ENCODE assay signal across 12 cellular contexts in the genomic region with DNA sequence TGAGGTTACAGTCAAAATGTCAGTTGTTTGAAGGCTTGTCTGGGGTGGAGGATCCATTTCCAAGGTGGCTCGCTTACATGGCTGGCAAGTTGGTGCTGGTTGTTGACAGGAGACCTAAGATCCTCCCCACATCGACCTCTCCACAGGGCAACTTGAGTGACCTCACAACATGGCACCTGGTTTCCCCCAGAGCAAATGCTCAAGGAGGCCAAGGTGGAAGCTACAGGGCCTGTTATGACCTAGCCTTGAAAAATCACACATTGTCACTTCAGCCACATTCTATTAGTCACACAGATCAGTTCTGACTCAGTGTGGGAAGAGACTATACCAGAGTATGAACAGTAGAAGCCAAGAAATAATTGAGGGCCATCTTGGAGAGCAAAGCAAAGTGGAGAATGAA. TPM values are rescaled to one million over a fixed set of nuclear protein-coding genes. Genes with fewer than 3 reads are reported as not detected.
DNase-seq lines count a peak whose midpoint lies in the region; ATAC-seq, FAIRE-seq and TF ChIP-seq lines count a peak whose summit lies in the region.
"Had no signal": no experiment of that assay in that cellular context is flagged by ENCODE, and none has a peak within 500 bp of the region (broad histone marks: within the 10 kb centered on the region; RNA-seq: fewer than 3 reads in every experiment).

No MANE protein-coding gene starts in this region.

- peaks cover 24% of the 10 kb centered on the region for H3K4me1 ChIP-seq in neural progenitor cell

- H3K4me1 Mint-ChIP-seq in effector memory CD8-positive, alpha-beta T cell (ENCODE audit: low read depth in 2 of 2), result peaks cover 60 to 65% of the 10 kb centered on the region in 2 donors
- H3K4me1 Mint-ChIP-seq in stimulated activated naive B cell treated with anti-CD40 and anti-IgM and Interleukin-4, amounts not matched to agents 10 μg/mL and 1 μg/mL and 100 μg/mL, for 72 hours, result peaks cover 33 to 78% of the 10 kb centered on the region in 2 donors
- H3K4me1 Mint-ChIP-seq in neural progenitor cell, result peaks cover 30% of the 10 kb centered on the region

- no peaks in the 10 kb centered on the region for H3K9me3 ChIP-seq in neural progenitor cell (ENCODE audit: low read depth)

- H3K27ac Mint-ChIP-seq in effector memory CD8-positive, alpha-beta T cell, result peak overlapping the region; percentile 99 to 100
- peak overlapping the region; percentile 76 for H3K27ac Mint-ChIP-seq in stimulated activated naive B cell treated with anti-CD40 and anti-IgM and Interleukin-4, amounts not matched to agents 10 μg/mL and 1 μg/mL and 100 μg/mL, for 72 hours
- no peak overlapping the region for H3K27ac Mint-ChIP-seq in neural progenitor cell

- H3K36me3 Mint-ChIP-seq in effector memory CD8-positive, alpha-beta T cell (ENCODE audit: insufficient read depth), result peaks cover 29% of the 10 kb centered on the region
- H3K36me3 Mint-ChIP-seq in stimulated activated naive B cell treated with anti-CD40 and anti-IgM and Interleukin-4, amounts not matched to agents 10 μg/mL and 1 μg/mL and 100 μg/mL, for 72 hours, result peaks cover 3 to 17% of the 10 kb centered on the region in 2 donors
- H3K36me3 Mint-ChIP-seq in neural progenitor cell, result no peaks in the 10 kb centered on the region

- no peak overlapping the region for H2AFZ ChIP-seq in neural progenitor cell (replicated peaks)

- peak; percentile 49 for DNase-seq in activated naive CD4-positive, alpha-beta T cell treated with Interleukin-2 at 50 U/mL for 16 hours
- no peak for DNase-seq in activated naive CD4-positive, alpha-beta T cell (lab: John Stamatoyannopoulos, UW)
- no peak for DNase-seq in effector memory CD8-positive, alpha-beta T cell
- DNase-seq in stimulated activated naive B cell treated with anti-CD40 and anti-IgM and Interleukin-4, amounts not matched to agents 10 μg/mL and 1 μg/mL and 100 μg/mL, for 72 hours, result no peak
- no peak for DNase-seq in HTR-8/SVneo (ENCODE audit: insufficient read length, low spot score)
- DNase-seq in neural progenitor cell (ENCODE audit: low spot score), result no peak
- no peak for DNase-seq in NCI-H774 (lab: John Stamatoyannopoulos, UW)
- DNase-seq: brain microvascular endothelial cell, erythroblast, KG1 had no signal

- no peaks in the 10 kb centered on the region for H3K27me3 ChIP-seq in neural progenitor cell
- H3K27me3 ChIP-seq: brain microvascular endothelial cell had no signal

- peaks cover 3 to 4% of the 10 kb centered on the region in 2 donors for H3K9me3 Mint-ChIP-seq in effector memory CD8-positive, alpha-beta T cell
- peaks cover 9 to 10% of the 10 kb centered on the region in 2 donors for H3K9me3 Mint-ChIP-seq in stimulated activated naive B cell treated with anti-CD40 and anti-IgM and Interleukin-4, amounts not matched to agents 10 μg/mL and 1 μg/mL and 100 μg/mL, for 72 hours
- H3K9me3 Mint-ChIP-seq in neural progenitor cell, result no peaks in the 10 kb centered on the region

- H3K27me3 Mint-ChIP-seq in effector memory CD8-positive, alpha-beta T cell, result no peaks in the 10 kb centered on the region
- H3K27me3 Mint-ChIP-seq in stimulated activated naive B cell treated with anti-CD40 and anti-IgM and Interleukin-4, amounts not matched to agents 10 μg/mL and 1 μg/mL and 100 μg/mL, for 72 hours, result no peaks in the 10 kb centered on the region
- peaks cover 2% of the 10 kb centered on the region for H3K27me3 Mint-ChIP-seq in neural progenitor cell (ENCODE audit: insufficient read depth, low read depth)

- no peak for TF ChIP-seq CTCF in neural progenitor cell (IDR thresholded peaks at IDR 0.05)

- no peak overlapping the region for H3K4me2 ChIP-seq in neural progenitor cell

- H3K79me2 ChIP-seq in neural progenitor cell (ENCODE audit: low read depth), result no peaks in the 10 kb centered on the region

- no peak overlapping the region for H3K9ac ChIP-seq in neural progenitor cell

- H3K36me3 ChIP-seq in neural progenitor cell, result no peaks in the 10 kb centered on the region
- H3K36me3 ChIP-seq: brain microvascular endothelial cell had no signal

- no peaks in the 10 kb centered on the region for H4K20me1 ChIP-seq in neural progenitor cell (ENCODE audit: low read depth)

- ATAC-seq in activated CD4-positive, CD25-positive, alpha-beta regulatory T cell treated with anti-CD3 and anti-CD28 coated beads, Interleukin-2, amount 50 U/mL, for 24 hours, result peak; percentile 70 to 72
- ATAC-seq in effector memory CD8-positive, alpha-beta T cell (replicated peaks), result no peak
- ATAC-seq in stimulated activated naive B cell treated with anti-CD40 and anti-IgM and Interleukin-4, amounts not matched to agents 10 μg/mL and 1 μg/mL and 100 μg/mL, for 72 hours (replicated peaks), result peak in 1 of 2 donors; percentile 9

- H3K4me3 Mint-ChIP-seq in effector memory CD8-positive, alpha-beta T cell, result peak overlapping the region; percentile 30 to 79
- H3K4me3 Mint-ChIP-seq in stimulated activated naive B cell treated with anti-CD40 and anti-IgM and Interleukin-4, amounts not matched to agents 10 μg/mL and 1 μg/mL and 100 μg/mL, for 72 hours, result no peak overlapping the region
- H3K4me3 Mint-ChIP-seq in neural progenitor cell, result no peak overlapping the region

- H3F3A ChIP-seq in neural progenitor cell (ENCODE audit: low read depth), result peaks cover 12% of the 10 kb centered on the region

- no peak for FAIRE-seq in HTR-8/SVneo (lab: Jason Lieb, UNC)
- FAIRE-seq: islet of Langerhans had no signal

- H3K4me3 ChIP-seq in neural progenitor cell, result no peak overlapping the region

- H3K27ac ChIP-seq in neural progenitor cell, result no peak overlapping the region
- H3K27ac ChIP-seq: brain microvascular endothelial cell had no signal

RNA-seq across cellular contexts. Expression of a gene that starts 11.3 kb away (rescaled TPM):
- 44.4 and 56.8 TPM in 2 replicates for total RNA-seq in neural progenitor cell (ENCODE audit: low replicate concordance)

Comparison
In these comparisons a context has a peak if more than half of its experiments do, and no peak if none do; other contexts are left out.
1. H3K4me3 Mint-ChIP-seq: peak in effector memory CD8-positive, alpha-beta T cell (2 of 2); none in stimulated activated naive B cell treated with anti-CD40 and anti-IgM and Interleukin-4, amounts not matched to agents 10 μg/mL and 1 μg/mL and 100 μg/mL, for 72 hours (0 of 2) and neural progenitor cell (single experiment).